ENCODE assay signal across 10 cellular contexts in the genomic region with DNA sequence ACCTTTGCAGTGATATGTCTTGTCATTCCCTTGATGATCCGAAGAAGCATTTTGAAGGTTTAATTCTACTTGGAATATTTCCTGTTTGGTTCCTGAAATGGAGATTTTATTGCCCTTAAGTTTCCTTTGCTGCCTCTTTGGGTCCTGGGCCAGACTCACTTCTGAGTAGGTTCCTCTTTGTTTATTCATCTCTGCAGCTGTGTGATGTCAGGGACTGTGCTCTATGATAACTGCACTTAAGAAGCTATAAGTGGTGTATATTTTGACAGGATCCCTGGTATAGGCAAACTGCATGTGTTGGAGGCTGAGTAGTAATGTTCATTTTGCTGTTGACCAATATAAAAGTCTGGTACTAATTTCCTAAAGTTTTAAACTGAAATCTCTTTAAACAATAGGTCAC. TPM values are rescaled to one million over a fixed set of nuclear protein-coding genes. Genes with fewer than 3 reads are reported as not detected.
A peak's percentile ranks its signal among the peaks of the same experiment; 100 is the strongest.
DNase-seq lines count a peak whose midpoint lies in the region; ATAC-seq and TF ChIP-seq lines count a peak whose summit lies in the region.
"Had no signal": no experiment of that assay in that cellular context is flagged by ENCODE, and none has a peak within 500 bp of the region (broad histone marks: within the 10 kb centered on the region; RNA-seq: fewer than 3 reads in every experiment).

A gene with protein sequence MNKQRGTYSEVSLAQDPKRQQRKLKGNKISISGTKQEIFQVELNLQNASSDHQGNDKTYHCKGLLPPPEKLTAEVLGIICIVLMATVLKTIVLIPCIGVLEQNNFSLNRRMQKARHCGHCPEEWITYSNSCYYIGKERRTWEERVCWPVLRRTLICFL (minus strand): TSS at position 371 of the 400 bp plus-strand sequence. CDS start 182 bp downstream, at position 189.

- H3K4me1 Mint-ChIP-seq in activated CD4-positive, alpha-beta T cell treated with anti-CD3 and anti-CD28 coated beads, Interleukin-2, amount 10 ng/mL, durations not matched to agents 7 days and 5 days: no peaks in the 10 kb centered on the region
- peaks cover 16% of the 10 kb centered on the region for H3K4me1 Mint-ChIP-seq in endodermal cell

- H3K4me3 ChIP-seq in AG10803 (ENCODE audit: low read length) (no peak within 1 kb of the TSS), fibroblast of villous mesenchyme (ENCODE audit: low read depth, low read length) (no peak within 1 kb of the TSS), endodermal cell (ENCODE audit: low read length) (no peak within 1 kb of the TSS)
- H3K4me3 ChIP-seq: ovary had no signal

- H3K4me3 Mint-ChIP-seq in activated CD4-positive, alpha-beta T cell treated with anti-CD3 and anti-CD28 coated beads, Interleukin-2, amount 10 ng/mL, durations not matched to agents 7 days and 5 days: no peak within 1 kb of the TSS
- no peak within 1 kb of the TSS for H3K4me3 Mint-ChIP-seq in endodermal cell

- H3K27me3 Mint-ChIP-seq in activated CD4-positive, alpha-beta T cell treated with anti-CD3 and anti-CD28 coated beads, Interleukin-2, amount 10 ng/mL, durations not matched to agents 7 days and 5 days: peaks cover 19% of the 10 kb centered on the region
- H3K27me3 Mint-ChIP-seq in endodermal cell (ENCODE audit: insufficient read depth): no peaks in the 10 kb centered on the region

- H3K9me3 Mint-ChIP-seq in activated CD4-positive, alpha-beta T cell treated with anti-CD3 and anti-CD28 coated beads, Interleukin-2, amount 10 ng/mL, durations not matched to agents 7 days and 5 days: no peaks in the 10 kb centered on the region
- peaks cover 6% of the 10 kb centered on the region for H3K9me3 Mint-ChIP-seq in endodermal cell
- no peaks in the 10 kb centered on the region for H3K9me3 Mint-ChIP-seq in activated naive CD4-positive, alpha-beta T cell treated with anti-CD3 and anti-CD28 coated beads, Interleukin-2, amount 50 U/mL, for 72 hours

- ATAC-seq in activated naive CD4-positive, alpha-beta T cell treated with anti-CD3 and anti-CD28 coated beads, Interleukin-2, amount 50 U/mL, for 72 hours: no peak

- H3K36me3 ChIP-seq in endodermal cell (ENCODE audit: control insufficient read depth, insufficient read depth, low read length): no peaks in the 10 kb centered on the region
- H3K36me3 ChIP-seq: ovary had no signal

- 0% methylated on average over 1 of the region's 1 CpG; no CpG with 5 or more reads in 1 of the 2 experiments for WGBS in endodermal cell (ENCODE audit: insufficient coverage in 1 of 2, insufficient read length in 1 of 2), 2 experiments

- TF ChIP-seq CTCF in AG10803 (conservative IDR thresholded peaks at IDR 0.05; ENCODE audit: low read length) (no peak), fibroblast of villous mesenchyme (IDR thresholded peaks at IDR 0.05; ENCODE audit: insufficient read depth, low read depth, low read length) (no peak), endodermal cell (conservative IDR thresholded peaks at IDR 0.05) (no peak)

- H3K27me3 ChIP-seq in endodermal cell (ENCODE audit: control insufficient read depth, insufficient read depth, low read length, poor library complexity, severe bottlenecking): no peaks in the 10 kb centered on the region
- H3K27me3 ChIP-seq: ovary had no signal

- CTCF ChIA-PET in activated CD4-positive, alpha-beta T cell treated with anti-CD3 and anti-CD28 coated beads, Interleukin-2, amount 10 ng/mL, durations not matched to agents 7 days and 5 days (lab: Charles Lee): no interaction called here

- no peak within 1 kb of the TSS for H3K9ac ChIP-seq in endodermal cell (ENCODE audit: extremely low read depth, low read length, poor library complexity, severe bottlenecking)

- no peak within 1 kb of the TSS for H3K27ac Mint-ChIP-seq in activated CD4-positive, alpha-beta T cell treated with anti-CD3 and anti-CD28 coated beads, Interleukin-2, amount 10 ng/mL, durations not matched to agents 7 days and 5 days
- no peak within 1 kb of the TSS for H3K27ac Mint-ChIP-seq in endodermal cell
- H3K27ac Mint-ChIP-seq in activated naive CD4-positive, alpha-beta T cell treated with anti-CD3 and anti-CD28 coated beads, Interleukin-2, amount 50 U/mL, for 72 hours: no peak within 1 kb of the TSS

- peaks cover 6% of the 10 kb centered on the region for H3K9me3 ChIP-seq in endodermal cell (ENCODE audit: control insufficient read depth, low read length)
- H3K9me3 ChIP-seq: ovary had no signal

- DNase-seq in AG10803 (ENCODE audit: low read depth): peak; percentile 1
- DNase-seq in LHCN-M2 (ENCODE audit: low read depth): peak; percentile 62
- peak; percentile 83 for DNase-seq in SHP77 treated with DMSO at 0.1 percent for 48 hours (lab: John Stamatoyannopoulos, UW)
- peak; percentile 75 for DNase-seq in fibroblast of villous mesenchyme (ENCODE audit: low read depth)
- DNase-seq in activated CD4-positive, alpha-beta T cell treated with anti-CD3 and anti-CD28 coated beads, Interleukin-2, amount 10 ng/mL, durations not matched to agents 7 days and 5 days: no peak
- DNase-seq in endodermal cell: no peak
- DNase-seq in activated naive CD4-positive, alpha-beta T cell treated with anti-CD3 and anti-CD28 coated beads, Interleukin-2, amount 50 U/mL, for 72 hours (ENCODE audit: low spot score in 2 of 2): no peak
- DNase-seq in amygdala (lab: John Stamatoyannopoulos, UW): no peak
- DNase-seq: C1 segment of cervical spinal cord, ovary had no signal

- H3K36me3 Mint-ChIP-seq in activated CD4-positive, alpha-beta T cell treated with anti-CD3 and anti-CD28 coated beads, Interleukin-2, amount 10 ng/mL, durations not matched to agents 7 days and 5 days (ENCODE audit: low read depth): no peaks in the 10 kb centered on the region
- no peaks in the 10 kb centered on the region for H3K36me3 Mint-ChIP-seq in endodermal cell (ENCODE audit: low read depth)
- H3K36me3 Mint-ChIP-seq in activated naive CD4-positive, alpha-beta T cell treated with anti-CD3 and anti-CD28 coated beads, Interleukin-2, amount 50 U/mL, for 72 hours: no peaks in the 10 kb centered on the region

- H3K27ac ChIP-seq in endodermal cell (ENCODE audit: low read depth, low read length): no peak within 1 kb of the TSS
- H3K27ac ChIP-seq: ovary had no signal

- H3K4me1 ChIP-seq in endodermal cell (ENCODE audit: control insufficient read depth, insufficient read depth, low read length): no peaks in the 10 kb centered on the region

- POLR2A ChIA-PET in activated CD4-positive, alpha-beta T cell treated with anti-CD3 and anti-CD28 coated beads, Interleukin-2, amount 10 ng/mL, durations not matched to agents 7 days and 5 days (lab: Charles Lee): no interaction called here

RNA-seq across cellular contexts. Expression of the gene that starts here (rescaled TPM):
- total RNA-seq in LHCN-M2 (2014; rRNA removed) (not detected in 2 replicates), fibroblast of villous mesenchyme (not detected in 2 replicates), endodermal cell (not detected)
- not detected for polyA plus RNA-seq in LHCN-M2 (2012)
- total RNA-seq in activated CD4-positive, alpha-beta T cell treated with anti-CD3 and anti-CD28 coated beads, Interleukin-2, amount 10 ng/mL, durations not matched to agents 7 days and 5 days: not detected
- polyA plus RNA-seq in endodermal cell (2013, experiment 1 of 2): not detected
- polyA plus RNA-seq in endodermal cell (2013, experiment 2 of 2): not detected
- total RNA-seq in activated naive CD4-positive, alpha-beta T cell treated with anti-CD3 and anti-CD28 coated beads, Interleukin-2, amount 50 U/mL, for 72 hours: under 1 TPM in 1 of 2 donors, not detected in 1; 0.75 TPM

Comparison
In these comparisons a context has a peak if more than half of its experiments do, and no peak if none do; other contexts are left out.
1. Peak in DNase-seq in LHCN-M2; RNA of the gene not detected or under 1 TPM.
2. Peak in DNase-seq in fibroblast of villous mesenchyme; RNA of the gene not detected or under 1 TPM.
3. DNase-seq: peak in AG10803 (single experiment) and SHP77 treated with DMSO at 0.1 percent for 48 hours (single experiment); none in activated CD4-positive, alpha-beta T cell treated with anti-CD3 and anti-CD28 coated beads, Interleukin-2, amount 10 ng/mL, durations not matched to agents 7 days and 5 days (single experiment), endodermal cell (single experiment), activated naive CD4-positive, alpha-beta T cell treated with anti-CD3 and anti-CD28 coated beads, Interleukin-2, amount 50 U/mL, for 72 hours (0 of 2) and amygdala (0 of 56).